Comparison of ENCODE assay signal across 25 cellular contexts in genomic region chr1:169305948-169306347, GRCh38.
DNase-seq lines count a peak whose midpoint lies in the region; ATAC-seq, FAIRE-seq and TF ChIP-seq lines count a peak whose summit lies in the region.
"Had no signal": no experiment of that assay in that cellular context is flagged by ENCODE, and none has a peak within 500 bp of the region (broad histone marks: within the 10 kb centered on the region; RNA-seq: fewer than 3 reads in every experiment).

No MANE protein-coding gene starts in this region.

- H3K4me3 ChIP-seq in vagina (no peak overlapping the region), heart left ventricle (no peak overlapping the region)
- H3K4me3 ChIP-seq: K562 had no signal

- H3K27me3 Mint-ChIP-seq in glutamatergic neuron (ENCODE audit: unreplicated experiment), result no peaks in the 10 kb centered on the region
- H3K27me3 Mint-ChIP-seq: CD4-positive, CD25-positive, alpha-beta regulatory T cell; CD8-positive, alpha-beta memory T cell had no signal

- TF ChIP-seq CTCF in glutamatergic neuron (IDR thresholded peaks at IDR 0.05; ENCODE audit: partially characterized antibody, unreplicated experiment), result no peak
- TF ChIP-seq CTCF in vagina (IDR thresholded peaks at IDR 0.05), result no peak
- TF ChIP-seq CTCF in heart left ventricle (IDR thresholded peaks at IDR 0.05), result no peak

- H3K9me3 Mint-ChIP-seq in glutamatergic neuron (ENCODE audit: unreplicated experiment), result peaks cover 3% of the 10 kb centered on the region
- H3K9me3 Mint-ChIP-seq: CD8-positive, alpha-beta memory T cell; H9 had no signal

- no peak overlapping the region for H3K4me3 Mint-ChIP-seq in glutamatergic neuron (ENCODE audit: unreplicated experiment)
- H3K4me3 Mint-ChIP-seq: CD4-positive, CD25-positive, alpha-beta regulatory T cell; CD8-positive, alpha-beta memory T cell; H9 had no signal

- intact Hi-C loops in vagina (cut with DNase I) (loop anchor here (5.0 kb wide), 1 partner anchor 1771 kb away; no protein-coding TSS in a partner anchor), heart left ventricle (cut with DNase I) (no loop called here)

- H3K27ac ChIP-seq in vagina (no peak overlapping the region), heart left ventricle (no peak overlapping the region)

- H3K4me1 Mint-ChIP-seq in glutamatergic neuron (ENCODE audit: low read depth, unreplicated experiment), result peaks cover 30% of the 10 kb centered on the region

- WGBS in heart left ventricle, 4 donors, result 74 to 99% (median 97%) methylated on average over 2 of the region's 2 CpGs

- DNase-seq in DMS53 (lab: John Stamatoyannopoulos, UW) (peak; percentile 30), GM12891 (ENCODE audit: insufficient read length, low spot score) (no peak), glutamatergic neuron (no peak), medulla oblongata (ENCODE audit: extremely low spot score) (no peak), vagina (ENCODE audit: extremely low spot score in 2 of 2) (no peak), heart left ventricle (no peak)
- DNase-seq: ACHN; BE2C; C1 segment of cervical spinal cord; CD4-positive, CD25-positive, alpha-beta regulatory T cell; CD8-positive, alpha-beta memory T cell; COR-L47; DMS153; DND-41; EL; H9; IMR-90 had no signal

- H3K4me1 ChIP-seq in vagina (no peaks in the 10 kb centered on the region), heart left ventricle (no peaks in the 10 kb centered on the region)
- H3K4me1 ChIP-seq: BE2C had no signal

- H3K9me3 ChIP-seq in vagina (no peaks in the 10 kb centered on the region), heart left ventricle (no peaks in the 10 kb centered on the region)
- H3K9me3 ChIP-seq: BE2C had no signal

- ATAC-seq in HG03432 (IDR thresholded peaks at IDR 0.05; ENCODE audit: unreplicated experiment) (peak; percentile 54), heart left ventricle (no peak), HG03045 (IDR thresholded peaks at IDR 0.05; ENCODE audit: unreplicated experiment) (no peak)
- ATAC-seq: K562 had no signal

- peaks cover 6% of the 10 kb centered on the region for H3K36me3 Mint-ChIP-seq in glutamatergic neuron (ENCODE audit: unreplicated experiment)

- TF ChIP-seq POLR2A in GM12891 (IDR thresholded peaks at IDR 0.05; ENCODE audit: low read depth, low read length) (no peak), vagina (IDR thresholded peaks at IDR 0.05) (no peak), heart left ventricle (IDR thresholded peaks at IDR 0.05) (no peak)

- FAIRE-seq in GM12891 (lab: Jason Lieb, UNC), result peak; percentile 35
- FAIRE-seq: A204.1, GM12892, GM18507, H1, HTR-8/SVneo, K562 had no signal

- H3K27ac Mint-ChIP-seq in glutamatergic neuron (ENCODE audit: unreplicated experiment), result peak overlapping the region; percentile 44
- H3K27ac Mint-ChIP-seq: CD4-positive, CD25-positive, alpha-beta regulatory T cell; CD8-positive, alpha-beta memory T cell; H9 had no signal

- H3K36me3 ChIP-seq in vagina (no peaks in the 10 kb centered on the region), heart left ventricle (peaks cover 0 to 21% (median 3%) of the 10 kb centered on the region in 9 donors)
- H3K36me3 ChIP-seq: BE2C had no signal

- no peaks in the 10 kb centered on the region for H3K27me3 ChIP-seq in vagina
- no peaks in the 10 kb centered on the region for H3K27me3 ChIP-seq in heart left ventricle
- H3K27me3 ChIP-seq: BE2C had no signal

TF ChIP-seq in GM12891, 5 proteins besides CTCF, POLR2A, EP300 and RAD21:
- TF ChIP-seq PAX5 (IDR thresholded peaks at IDR 0.05; ENCODE audit: insufficient read depth, low read length, severe bottlenecking) (no peak), POLR2AphosphoS5 (IDR thresholded peaks at IDR 0.05; ENCODE audit: low read depth, low read length) (no peak), SPI1 (IDR thresholded peaks at IDR 0.05; ENCODE audit: low read depth, low read length) (peak; percentile 81)
